8 cellular contexts compared by ENCODE assay signal in the genomic region with DNA sequence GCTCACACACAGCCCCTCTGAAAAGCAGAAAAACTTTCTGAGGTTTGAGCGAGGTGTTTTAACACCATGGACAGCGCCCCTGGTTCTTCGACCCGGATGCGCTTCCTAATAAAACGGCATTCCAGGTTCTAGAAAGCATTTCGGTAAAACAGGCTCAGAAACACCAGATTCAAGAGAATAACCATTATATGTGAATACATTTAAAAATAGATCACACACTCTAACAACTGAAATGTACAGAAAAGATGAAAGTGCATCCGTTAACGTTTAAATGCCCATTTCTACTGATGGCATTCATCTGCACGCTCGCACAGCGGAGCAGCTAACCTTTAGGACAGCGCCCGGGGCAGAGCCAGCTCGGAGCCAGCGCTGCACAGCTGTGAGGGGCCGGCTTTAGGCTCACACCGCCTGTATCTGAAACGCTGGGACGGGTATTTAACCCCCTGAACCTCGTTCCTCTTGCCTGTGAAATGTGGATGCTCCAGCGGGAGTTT. TPM values are rescaled to one million over a fixed set of nuclear protein-coding genes. Genes with fewer than 3 reads are reported as not detected.
DNase-seq lines count a peak whose midpoint lies in the region; ATAC-seq and TF ChIP-seq lines count a peak whose summit lies in the region.

No MANE protein-coding gene starts in this region.

- H3K4me3 ChIP-seq in A673 (ENCODE audit: low read depth, low read length, poor library complexity, severe bottlenecking) = peak overlapping the region; percentile 18

- no peak for ATAC-seq in omental fat pad (ENCODE audit: low FRiP score)

- POLR2A ChIA-PET in A673 (lab: Charles Lee; ENCODE audit: low non-redundant PET) = no interaction called here

- TF ChIP-seq CTCF in A673 (conservative IDR thresholded peaks at IDR 0.05; ENCODE audit: low read depth, low read length) (no peak), endothelial cell (IDR thresholded peaks at IDR 0.05; ENCODE audit: unreplicated experiment) (no peak), omental fat pad (IDR thresholded peaks at IDR 0.05) (no peak)

- H3K9me3 ChIP-seq in A673 (ENCODE audit: low read depth, low read length, poor library complexity, severe bottlenecking) = no peaks in the 10 kb centered on the region

- H3K4me3 Mint-ChIP-seq in endothelial cell (ENCODE audit: unreplicated experiment) = peak overlapping the region; percentile 37

- no peak overlapping the region for H3K27ac Mint-ChIP-seq in endothelial cell (ENCODE audit: unreplicated experiment)

- no TSS peak for BruUV-seq in A673 (replicated peaks; lab: Mats Ljungman, UMichigan)

- no peak overlapping the region for H3K27ac ChIP-seq in A673 (ENCODE audit: low read depth, low read length, poor library complexity, severe bottlenecking)

- no peaks in the 10 kb centered on the region for H3K9me3 Mint-ChIP-seq in endothelial cell (ENCODE audit: unreplicated experiment)

- CTCF ChIA-PET in A673 (lab: Charles Lee) = no interaction called here

- no peaks in the 10 kb centered on the region for H3K36me3 ChIP-seq in A673 (ENCODE audit: insufficient read depth, low read length, poor library complexity, severe bottlenecking)

- H3K27me3 ChIP-seq in A673 (replicated peaks; ENCODE audit: insufficient read depth, low read depth, low read length, poor library complexity) = peaks cover 39% of the 10 kb centered on the region

- peak; percentile 45 for DNase-seq in A673 (ENCODE audit: low spot score)
- DNase-seq in KBM-7 = peak; percentile 71
- DNase-seq in endothelial cell (ENCODE audit: low spot score) = peak; percentile 66
- DNase-seq in medulla oblongata (ENCODE audit: extremely low spot score) = peak; percentile 11
- no peak for DNase-seq in NCI-H1417 (lab: John Stamatoyannopoulos, UW)
- no peak for DNase-seq in NOMO-1 treated with dmso at 0.1 percent for 144 hours (lab: John Stamatoyannopoulos, UW; ENCODE audit: unreplicated experiment)
- DNase-seq in DMS53 treated with DMSO at 0.1 percent for 48 hours (lab: John Stamatoyannopoulos, UW; ENCODE audit: unreplicated experiment) = no peak
- DNase-seq in omental fat pad (ENCODE audit: low spot score) = no peak

- no peaks in the 10 kb centered on the region for H3K27me3 Mint-ChIP-seq in endothelial cell (ENCODE audit: unreplicated experiment)

- intact Hi-C loops in A673 (cut with micrococcal nuclease; ENCODE audit: unreplicated experiment) = no loop called here

- peaks cover 4% of the 10 kb centered on the region for H3K4me1 Mint-ChIP-seq in endothelial cell (ENCODE audit: unreplicated experiment)

- H3K4me1 ChIP-seq in A673 (ENCODE audit: insufficient read depth, low read length, poor library complexity, severe bottlenecking) = no peaks in the 10 kb centered on the region

- H3K36me3 Mint-ChIP-seq in endothelial cell (ENCODE audit: low read depth, unreplicated experiment) = no peaks in the 10 kb centered on the region

- in situ Hi-C loops in KBM-7 (cut with MboI; ENCODE audit: low pct_unique_long_range_greater_than_20kb, low sequenced_read_pairs) = no loop called here

RNA-seq across cellular contexts. Expression of gene TENT4A, which starts 26.3 kb away (rescaled TPM):
- total RNA-seq in A673 (2021) = 51.7 and 57.1 TPM in 2 replicates
- 24.7 TPM for total RNA-seq in endothelial cell (ENCODE audit: unreplicated experiment)
- total RNA-seq in omental fat pad = 10 to 100 TPM; 25.1 to 40.1 (median 31.1) TPM

RNA-seq across cellular contexts. Expression of gene SRD5A1, which starts 53.7 kb away (rescaled TPM):
- total RNA-seq in A673 (2021) (32.0 and 32.4 TPM in 2 replicates), endothelial cell (ENCODE audit: unreplicated experiment) (21.6 TPM), omental fat pad (1 to 10 TPM; 2.3 to 6.7 (median 6.0) TPM)

RNA-seq across cellular contexts. Expression of gene NSUN2, which starts 54.1 kb away (rescaled TPM):
- total RNA-seq in A673 (2021) = 102 and 111 TPM in 2 replicates
- total RNA-seq in endothelial cell (ENCODE audit: unreplicated experiment) = 70.2 TPM
- 100 to 1,000 TPM in 1 of 4 donors, 10 to 100 TPM in 3; 38.5 to 100 (median 40.4) TPM for total RNA-seq in omental fat pad

Comparison
In these comparisons a context has a peak if more than half of its experiments do, and no peak if none do; other contexts are left out.
1. DNase-seq: peak in A673 (single experiment), KBM-7 (single experiment), endothelial cell (single experiment) and medulla oblongata (single experiment); none in NCI-H1417 (0 of 3), NOMO-1 treated with dmso at 0.1 percent for 144 hours (single experiment), DMS53 treated with DMSO at 0.1 percent for 48 hours (single experiment) and omental fat pad (single experiment).